8 cellular contexts compared by ENCODE assay signal in genomic region chr5:146340260-146341081, GRCh38. TPM values are rescaled to one million over a fixed set of nuclear protein-coding genes. Genes with fewer than 3 reads are reported as not detected.
DNase-seq lines count a peak whose midpoint lies in the region; ATAC-seq lines count a peak whose summit lies in the region.

No MANE protein-coding gene starts in this region.

- no peaks in the 10 kb centered on the region for H3K36me3 ChIP-seq in H7 (replicated peaks; ENCODE audit: control insufficient read depth, insufficient read depth, low read length)

- peak; percentile 32 for ATAC-seq in esophagus mucosa
- no peak for ATAC-seq in HG02571 (IDR thresholded peaks at IDR 0.05; ENCODE audit: unreplicated experiment)

- DNase-seq in H7 (peak; percentile 85), RPMI8226 (peak; percentile 73), non-pigmented ciliary epithelial cell (ENCODE audit: low read depth) (peak; percentile 10), NCI-H446 treated with DMSO at 0.1 percent for 48 hours (lab: John Stamatoyannopoulos, UW) (no peak), AML-193 (lab: John Stamatoyannopoulos, UW) (no peak), NCI-H1105 treated with DMSO at 0.1 percent for 48 hours (lab: John Stamatoyannopoulos, UW) (no peak)

- H3K4me3 ChIP-seq in H7 (ENCODE audit: insufficient read depth, low read depth, low read length) = no peak overlapping the region

- peaks cover 99% of the 10 kb centered on the region for H3K27me3 ChIP-seq in H7 (ENCODE audit: control insufficient read depth, insufficient read depth, low read length)

RNA-seq across cellular contexts. Expression of gene POU4F3, which starts 1.8 kb away (rescaled TPM):
- 0.28 TPM in 1 of 2 replicates, not detected in the other for total RNA-seq in H7 (2014; rRNA removed; shearing (Covaris generic))
- total RNA-seq in esophagus mucosa = not detected

Comparison
In these comparisons a context has a peak if more than half of its experiments do, and no peak if none do; other contexts are left out.
1. DNase-seq: peak in H7 (single experiment), RPMI8226 (single experiment) and non-pigmented ciliary epithelial cell (single experiment); none in NCI-H446 treated with DMSO at 0.1 percent for 48 hours (single experiment), AML-193 (0 of 2) and NCI-H1105 treated with DMSO at 0.1 percent for 48 hours (single experiment).